ENCODE assay signal across 1 cellular context in genomic region chr3:112020653-112021052, GRCh38.
TF ChIP-seq lines count a peak whose summit lies in the region.

No MANE protein-coding gene starts in this region.

TF ChIP-seq in SK-N-SH, 30 proteins besides CTCF, POLR2A, EP300 and RAD21 (continued from another document):
- no peak for TF ChIP-seq FOXJ3 (CRISPR knock-in tag; IDR thresholded peaks at IDR 0.05)
- TF ChIP-seq RFX5 (IDR thresholded peaks at IDR 0.05; ENCODE audit: low read length): no peak
- TF ChIP-seq USF1 (IDR thresholded peaks at IDR 0.05; ENCODE audit: borderline replicate concordance, low read depth): no peak
- no peak for TF ChIP-seq FOXM1 (IDR thresholded peaks at IDR 0.05; ENCODE audit: low read depth)
- no peak for TF ChIP-seq EZH2phosphoT487 (IDR thresholded peaks at IDR 0.05; ENCODE audit: borderline replicate concordance, low read depth)
- TF ChIP-seq TCF12 (IDR thresholded peaks at IDR 0.05): no peak
- no peak for TF ChIP-seq CHD2 (IDR thresholded peaks at IDR 0.05; ENCODE audit: low read length, partially characterized antibody)
- TF ChIP-seq SIN3A (IDR thresholded peaks at IDR 0.05; ENCODE audit: borderline replicate concordance, low read depth, low read length): no peak
- TF ChIP-seq NFIC (IDR thresholded peaks at IDR 0.05; ENCODE audit: borderline replicate concordance): no peak
- TF ChIP-seq POLR2AphosphoS5 (IDR thresholded peaks at IDR 0.05; ENCODE audit: low read depth, low read length): no peak
- no peak for TF ChIP-seq YY1 (IDR thresholded peaks at IDR 0.05; ENCODE audit: low read depth)
- no peak for TF ChIP-seq ELF1 (IDR thresholded peaks at IDR 0.05)
- no peak for TF ChIP-seq GATA2 (CRISPR knock-in tag; IDR thresholded peaks at IDR 0.05)
TF ChIP-seq in SK-N-SH: peak in this region for 0.
